ENCODE assay signal across 7 cellular contexts in genomic region chr15:67253103-67253502, GRCh38. TPM values are rescaled to one million over a fixed set of nuclear protein-coding genes. Genes with fewer than 3 reads are reported as not detected.
DNase-seq lines count a peak whose midpoint lies in the region; ATAC-seq and TF ChIP-seq lines count a peak whose summit lies in the region.

No MANE protein-coding gene starts in this region.

- DNase-seq in H9 (no peak), T-cell (no peak), fibroblast of mammary gland (ENCODE audit: low read depth) (no peak), T-helper 9 cell (no peak), ecto neural progenitor cell (ENCODE audit: low spot score) (no peak), KG1 (lab: John Stamatoyannopoulos, UW) (no peak)

- H2BK12ac ChIP-seq in H9 (ENCODE audit: insufficient read length, low read depth, low read length): no peak overlapping the region

- H4K8ac ChIP-seq in H9 (replicated peaks; ENCODE audit: insufficient read length, low read depth, low read length): no peak overlapping the region

- no peak overlapping the region for H3K27ac ChIP-seq in H9 (ENCODE audit: insufficient read length, low read depth, low read length)

- CTCF ChIA-PET in T-cell (lab: Charles Lee): no interaction called here

- no peaks in the 10 kb centered on the region for H3K36me3 ChIP-seq in skeletal muscle satellite cell (ENCODE audit: insufficient read depth, low read length)

- no peak overlapping the region for H3K23ac ChIP-seq in H9 (ENCODE audit: insufficient read length, low read depth, low read length)

- H3K36me3 Mint-ChIP-seq in H9 (ENCODE audit: insufficient read depth in 1 of 3, low read depth in 3 of 3): peaks cover 0 to 1% (median 1%) of the 10 kb centered on the region in 3 experiments; a peak in 3 of 7 replicates
- peaks cover 6% of the 10 kb centered on the region for H3K36me3 Mint-ChIP-seq in T-cell

- H3K4me3 ChIP-seq in fibroblast of mammary gland (ENCODE audit: control insufficient read depth, low read depth, low read length) (peak overlapping the region; percentile 99), skeletal muscle satellite cell (ENCODE audit: low read length) (peak overlapping the region; percentile 95)

- no peak for TF ChIP-seq CTCF in H9 (conservative IDR thresholded peaks at IDR 0.05)
- no peak for TF ChIP-seq CTCF in fibroblast of mammary gland (conservative IDR thresholded peaks at IDR 0.05; ENCODE audit: control insufficient read depth, insufficient read depth, low read depth, low read length)

- no peak overlapping the region for H3K9ac ChIP-seq in H9 (ENCODE audit: extremely low read depth, insufficient read length, low read length)
- H3K9ac ChIP-seq in skeletal muscle satellite cell (ENCODE audit: low read depth, low read length): peak overlapping the region; percentile 99

- H3K56ac ChIP-seq in H9 (ENCODE audit: insufficient read length, low read depth, low read length): no peak overlapping the region

- no peak overlapping the region for H3K4ac ChIP-seq in H9 (ENCODE audit: low read depth, low read length)

- no peak for ATAC-seq in T-cell (replicated peaks in 1 of 4)

- no peak overlapping the region for H3T11ph ChIP-seq in H9 (ENCODE audit: low read length)

- H3K9me3 ChIP-seq in H9 (ENCODE audit: control insufficient read depth, low read depth, low read length) (no peaks in the 10 kb centered on the region), skeletal muscle satellite cell (replicated peaks; ENCODE audit: low read length) (no peaks in the 10 kb centered on the region)

- no peak overlapping the region for H2AFZ ChIP-seq in H9 (ENCODE audit: low read length)

- H3K27me3 Mint-ChIP-seq in H9 (ENCODE audit: low read depth) (peaks cover 23% of the 10 kb centered on the region), T-cell (no peaks in the 10 kb centered on the region)

- H3K14ac ChIP-seq in H9 (ENCODE audit: insufficient read depth, low read length): no peak overlapping the region

- H2BK120ac ChIP-seq in H9 (ENCODE audit: low read depth, low read length, poor library complexity, severe bottlenecking): no peak overlapping the region

- H3K79me1 ChIP-seq in H9 (ENCODE audit: insufficient read depth, low read depth, low read length, poor library complexity, severe bottlenecking): peaks cover 2% of the 10 kb centered on the region

- H3K9me3 Mint-ChIP-seq in H9 (no peaks in the 10 kb centered on the region; a peak in 1 of 5 replicates), T-cell (no peaks in the 10 kb centered on the region)

- H2AK5ac ChIP-seq in H9 (ENCODE audit: insufficient read length, low read length): no peak overlapping the region

- H4K20me1 ChIP-seq in H9 (ENCODE audit: control insufficient read depth, insufficient read depth, insufficient read length): no peaks in the 10 kb centered on the region

- H3K4me1 ChIP-seq in H9 (ENCODE audit: insufficient read depth, low read length): no peaks in the 10 kb centered on the region
- H3K4me1 ChIP-seq in skeletal muscle satellite cell (ENCODE audit: control insufficient read depth, insufficient read depth, low read length): peaks cover 13% of the 10 kb centered on the region

- H4K91ac ChIP-seq in H9 (ENCODE audit: insufficient read length, low read depth, low read length): no peak overlapping the region

- H3K79me2 ChIP-seq in H9 (ENCODE audit: insufficient read depth, low read length): peaks cover 2% of the 10 kb centered on the region; the same call in 1 of the 2 replicates

- no peaks in the 10 kb centered on the region for H3K23me2 ChIP-seq in H9 (ENCODE audit: insufficient read length, low read depth, low read length, poor library complexity, severe bottlenecking)

- peak overlapping the region; percentile 75 for H3K4me2 ChIP-seq in H9 (ENCODE audit: insufficient read depth, insufficient read length, low read length)
- peak overlapping the region; percentile 98 for H3K4me2 ChIP-seq in skeletal muscle satellite cell (ENCODE audit: low read length)

- no peak overlapping the region for H2BK15ac ChIP-seq in H9 (ENCODE audit: low read depth, low read length)

- H2BK20ac ChIP-seq in H9 (ENCODE audit: low read depth, low read length, poor library complexity, severe bottlenecking): no peak overlapping the region

- no peak overlapping the region for H3K27ac Mint-ChIP-seq in H9
- H3K27ac Mint-ChIP-seq in T-cell: peak overlapping the region; percentile 28 to 92

- POLR2A ChIA-PET in T-cell (lab: Charles Lee): interaction anchor here in 1 of 2 donors (0.6 kb wide), 1 partner anchor 297 kb away, joined by 3 read pairs; no protein-coding TSS in a partner anchor

- WGBS in H9 (ENCODE audit: extremely low coverage, insufficient read length, low lambda C conversion rate): no CpG with 5 or more reads among the region's 12 CpGs

- H4K5ac ChIP-seq in H9 (ENCODE audit: insufficient read length, low read depth, low read length): no peak overlapping the region

- no peak overlapping the region for H2BK5ac ChIP-seq in H9 (ENCODE audit: insufficient read length, low read length)

- H3K4me1 Mint-ChIP-seq in H9: peaks cover 5 to 13% of the 10 kb centered on the region in 2 experiments; a peak in 3 of 4 replicates
- H3K4me1 Mint-ChIP-seq in T-cell: peaks cover 50 to 51% (median 50%) of the 10 kb centered on the region in 3 donors

- no peak overlapping the region for H3K18ac ChIP-seq in H9 (ENCODE audit: insufficient read length, low read depth, low read length)

- H3K27me3 ChIP-seq in H9 (ENCODE audit: insufficient read depth, low read length): no peaks in the 10 kb centered on the region
- H3K27me3 ChIP-seq in skeletal muscle satellite cell (ENCODE audit: control insufficient read depth, insufficient read depth, low read length): no peaks in the 10 kb centered on the region

- H3K4me3 Mint-ChIP-seq in H9: peak overlapping the region; percentile 96 to 99
- H3K4me3 Mint-ChIP-seq in T-cell: peak overlapping the region; percentile 82 to 99 (median 98)

RNA-seq across cellular contexts. Expression of gene AAGAB, which starts 1.4 kb away (rescaled TPM):
- total RNA-seq in H9 (2021): 40.1 and 41.9 TPM in 2 replicates
- 10 to 100 TPM; 21.9 to 28.4 (median 23.6) TPM for total RNA-seq in T-cell
- total RNA-seq in skeletal muscle satellite cell (2012; rRNA removed): 42.6 and 47.4 TPM in 2 replicates

RNA-seq across cellular contexts. Expression of gene IQCH, which starts 1.5 kb away (rescaled TPM):
- 1.1 and 1.9 TPM in 2 replicates for total RNA-seq in H9 (2021)
- total RNA-seq in T-cell: 1 to 10 TPM in 4 of 5 donors, under 1 TPM in 1; 0.43 to 2.6 (median 1.3) TPM
- 2.2 and 2.3 TPM in 2 replicates for total RNA-seq in skeletal muscle satellite cell (2012; rRNA removed)

Comparison
In these comparisons a context has a peak if more than half of its experiments do, and no peak if none do; other contexts are left out.
1. H3K27ac Mint-ChIP-seq: peak in T-cell (2 of 2); none in H9 (0 of 3).